ENCODE assay signal across 18 cellular contexts in genomic region chr4:15811703-15812325, GRCh38. TPM values are rescaled to one million over a fixed set of nuclear protein-coding genes. Genes with fewer than 3 reads are reported as not detected.
DNase-seq lines count a peak whose midpoint lies in the region; ATAC-seq, FAIRE-seq and TF ChIP-seq lines count a peak whose summit lies in the region.
"Had no signal": no experiment of that assay in that cellular context is flagged by ENCODE, and none has a peak within 500 bp of the region (broad histone marks: within the 10 kb centered on the region; RNA-seq: fewer than 3 reads in every experiment).

No MANE protein-coding gene starts in this region.

- no peak for TF ChIP-seq EP300 in K562 (IDR thresholded peaks at IDR 0.05; ENCODE audit: low read length)

- intact Hi-C loops in K562 (cut with micrococcal nuclease), result no loop called here

- H3K9me1 ChIP-seq in K562 (ENCODE audit: control insufficient read depth, insufficient read depth, low read length) (no peaks in the 10 kb centered on the region), keratinocyte (ENCODE audit: control insufficient read depth, extremely low read depth, insufficient read depth, low read length) (no peaks in the 10 kb centered on the region)

- DNase-seq in ELF-1 (ENCODE audit: low read depth, low spot score) (peak; percentile 78), NOMO-1 (lab: John Stamatoyannopoulos, UW; ENCODE audit: unreplicated experiment in 2 of 2) (peak; percentile 73 to 89), K562 (ENCODE audit: extremely low read depth in 1 of 4, low spot score in 3 of 4) (no peak), keratinocyte (ENCODE audit: low read depth, low spot score) (no peak), DMS53 treated with DMSO at 0.1 percent for 48 hours (lab: John Stamatoyannopoulos, UW; ENCODE audit: unreplicated experiment) (no peak)
- DNase-seq: activated CD8-positive, alpha-beta memory T cell treated with anti-CD3 and anti-CD28 coated beads for 24 hours; amniotic stem cell; effector memory CD8-positive, alpha-beta T cell; HFFc6; IMR-90; NCI-H524; stimulated activated CD4-positive, alpha-beta T cell treated with anti-CD3 and anti-CD28 coated beads, Interleukin-4, amount 100 ng/mL, for 24 hours; SW 1271 had no signal

- H2AFZ ChIP-seq in K562 (ENCODE audit: low read depth, low read length) (no peak overlapping the region), keratinocyte (ENCODE audit: control insufficient read depth, low read length) (peak overlapping the region; percentile 2)

- in situ Hi-C loops in K562 (cut with MboI), result loop anchor here (25.0 kb wide), 1 partner anchor 450 kb away; no protein-coding TSS in a partner anchor

- WGBS in K562 (ENCODE audit: insufficient coverage, low coverage, missing lambda C conversion rate), result 0% methylated on average over 2 of the region's 2 CpGs

- H3K27me3 ChIP-seq in K562 (ENCODE audit: control insufficient read depth in 2 of 2, insufficient read depth in 2 of 2, low read length in 2 of 2) (no peaks in the 10 kb centered on the region; a peak in 1 of 5 replicates), keratinocyte (ENCODE audit: control insufficient read depth, extremely low read depth, insufficient read depth, low read length) (no peaks in the 10 kb centered on the region)

- no peaks in the 10 kb centered on the region for H4K20me1 ChIP-seq in K562 (replicated peaks; ENCODE audit: control insufficient read depth, insufficient read depth, low read length)
- H4K20me1 ChIP-seq in keratinocyte (ENCODE audit: control insufficient read depth, extremely low read depth, insufficient read depth, low read length), result no peaks in the 10 kb centered on the region

- H3K9me3 ChIP-seq in K562 (replicated peaks; ENCODE audit: control insufficient read depth, insufficient read depth, low read depth, low read length) (no peaks in the 10 kb centered on the region), keratinocyte (ENCODE audit: control insufficient read depth, low read depth, low read length) (no peaks in the 10 kb centered on the region)

- H3K36me3 ChIP-seq in K562 (ENCODE audit: control insufficient read depth, insufficient read depth, low read length) (no peaks in the 10 kb centered on the region), keratinocyte (ENCODE audit: control insufficient read depth in 2 of 2, extremely low read depth in 1 of 2, insufficient read depth in 2 of 2, low read length in 2 of 2) (no peaks in the 10 kb centered on the region)

- POLR2A ChIA-PET in K562 (lab: Yijun Ruan, JAX), result no interaction called here

- no peaks in the 10 kb centered on the region for H3K4me1 ChIP-seq in K562 (replicated peaks in 1 of 2; ENCODE audit: control insufficient read depth in 2 of 2, insufficient read depth in 2 of 2, low read length in 2 of 2)
- H3K4me1 ChIP-seq in keratinocyte (ENCODE audit: control insufficient read depth, extremely low read depth, insufficient read depth, low read length), result peaks cover 10% of the 10 kb centered on the region

- H3K79me2 ChIP-seq in K562 (ENCODE audit: control insufficient read depth, insufficient read depth, low read length) (no peaks in the 10 kb centered on the region), keratinocyte (ENCODE audit: control insufficient read depth, insufficient read depth, low read length) (no peaks in the 10 kb centered on the region)

- dilution Hi-C loops in keratinocyte (cut with MboI; ENCODE audit: extremely low pct_ligation_motif_present, low sequenced_read_pairs), result no loop called here

- CTCF ChIA-PET in K562 (lab: Yijun Ruan, JAX; ENCODE audit: low intra/inter-chr PET ratio), result no interaction called here

- no TSS peak for BruUV-seq in K562 (replicated peaks; lab: Mats Ljungman, UMichigan)

- no peak overlapping the region for H3K4me3 ChIP-seq in K562
- H3K4me3 ChIP-seq in keratinocyte (ENCODE audit: control insufficient read depth in 2 of 3, extremely low read depth in 1 of 3, insufficient read depth in 2 of 3, low read depth in 1 of 3, low read length in 3 of 3), result no peak overlapping the region

- H3K9ac ChIP-seq in K562 (ENCODE audit: insufficient read depth in 1 of 2, low read depth in 2 of 2, low read length in 2 of 2), result no peak overlapping the region
- peak overlapping the region; percentile 31 for H3K9ac ChIP-seq in keratinocyte (ENCODE audit: control insufficient read depth, extremely low read depth, insufficient read depth, low read length)

- TF ChIP-seq POLR2A in K562 (conservative IDR thresholded peaks at IDR 0.05), result no peak

- TF ChIP-seq RAD21 in K562 (CRISPR knock-in tag; conservative IDR thresholded peaks at IDR 0.05 in 1 of 2, IDR thresholded peaks at IDR 0.05 in 1 of 2), result no peak

- FAIRE-seq in K562 (lab: Jason Lieb, UNC), result no peak
- peak; percentile 90 for FAIRE-seq in keratinocyte (lab: Jason Lieb, UNC)

- H3K27ac ChIP-seq in K562 (ENCODE audit: extremely low read depth, low read depth, low read length) (no peak overlapping the region), keratinocyte (ENCODE audit: control insufficient read depth, insufficient read depth, low read length) (no peak overlapping the region)

- H3K4me2 ChIP-seq in K562 (ENCODE audit: insufficient read depth, low read length), result no peak overlapping the region
- peak overlapping the region; percentile 39 for H3K4me2 ChIP-seq in keratinocyte (ENCODE audit: control insufficient read depth, extremely low read depth, insufficient read depth, low read depth, low read length)

- TF ChIP-seq CTCF in K562 (IDR thresholded peaks at IDR 0.05 in 2 of 3, conservative IDR thresholded peaks at IDR 0.05 in 1 of 3; ENCODE audit: insufficient read depth in 2 of 3, low read depth in 1 of 3, low read length in 3 of 3) (no peak), keratinocyte (optimal IDR thresholded peaks at IDR 0.05 in 1 of 3, IDR thresholded peaks at IDR 0.05 in 1 of 3, conservative IDR thresholded peaks at IDR 0.05 in 1 of 3; ENCODE audit: extremely low read depth in 1 of 3, insufficient read depth in 2 of 3, low read length in 3 of 3) (no peak)

- no peak for ATAC-seq in K562
- ATAC-seq in GM21619 (IDR thresholded peaks at IDR 0.05; ENCODE audit: unreplicated experiment), result no peak
- ATAC-seq in HG03442 (IDR thresholded peaks at IDR 0.05; ENCODE audit: unreplicated experiment), result no peak
- no peak for ATAC-seq in GM21390 (IDR thresholded peaks at IDR 0.05; ENCODE audit: unreplicated experiment)
- ATAC-seq: activated T-helper 17 cell treated with anti-CD3 and anti-CD28 coated beads, Interleukin-2, amount 50 U/mL, for 72 hours; effector memory CD8-positive, alpha-beta T cell; Panc1 had no signal

TF ChIP-seq in K562, 482 proteins besides CTCF, POLR2A, EP300 and RAD21 (continues in another document):
- TF ChIP-seq IRF9 (tag; IDR thresholded peaks at IDR 0.05) (no peak), MAFG (tag; conservative IDR thresholded peaks at IDR 0.05) (0 out of 2 replicates have a peak, but pooled peaks have one; percentile 9), POLR2B (IDR thresholded peaks at IDR 0.05; ENCODE audit: low read depth, partially characterized antibody) (no peak), MTA1 (IDR thresholded peaks at IDR 0.05; ENCODE audit: borderline replicate concordance) (no peak), SMAD2 (IDR thresholded peaks at IDR 0.05; ENCODE audit: low read depth, low read length) (no peak), CEBPG (CRISPR knock-in tag; IDR thresholded peaks at IDR 0.05) (no peak), CEBPG (tag; conservative IDR thresholded peaks at IDR 0.05 in 1 of 2, IDR thresholded peaks at IDR 0.05 in 1 of 2) (0 out of 4 replicates have a peak, but pooled peaks of 1 of the 2 experiments have one; percentile 28), ZNF436 (CRISPR knock-in tag; IDR thresholded peaks at IDR 0.05) (no peak)

RNA-seq across cellular contexts. Expression of gene CD38, which starts 33.7 kb away (rescaled TPM):
- total RNA-seq in K562 (2011; cell fraction: chromatin; rRNA removed; ENCODE audit: low replicate concordance), result not detected in 2 replicates
- total RNA-seq in K562 (2011; cell fraction: nucleolus; rRNA removed), result not detected in 2 replicates
- not detected in 2 replicates for total RNA-seq in K562 (2011; cell fraction: nucleoplasm; rRNA removed)
- total RNA-seq in K562 (2014; rRNA removed) (0.12 TPM in 1 of 2 replicates, not detected in the other), K562 (2014; rRNA removed; fragmentation: Illumina TruSeq; extraction: Trizol) (not detected in 2 replicates), K562 (2015; rRNA removed; fragmentation: Illumina TruSeq; extraction: Trizol) (0.04 TPM in 1 of 2 replicates, not detected in the other), K562 (2021) (0.04 TPM in 1 of 2 replicates, not detected in the other)
- polyA plus RNA-seq in K562 (2011; rRNA removed) (0.01 and 0.04 TPM in 2 replicates), K562 (2014; fragmentation: Illumina TruSeq; extraction: Trizol) (not detected in 2 replicates), K562 (2014; fragmentation: Nextera tagmentation; extraction: Ambion mirVana) (under 1 TPM in 1 of 2 experiments, not detected in 1; 0.06 TPM), K562 (2014; rRNA removed) (not detected in 2 replicates), keratinocyte (0.02 to 0.08 TPM (median 0.05 TPM) in 3 replicates)
- not detected in 2 replicates for polyA plus RNA-seq in K562 (2011; cell fraction: cytosol; rRNA removed)
- not detected in 2 replicates for polyA plus RNA-seq in K562 (2011; cell fraction: nucleus; rRNA removed)
- polyA plus RNA-seq in K562 (2012), result 0.01 and 0.17 TPM in 2 replicates
- not detected in 2 replicates for polyA minus RNA-seq in K562 (2011; rRNA and poly(A)+ RNA removed)
- polyA minus RNA-seq in K562 (2011; cell fraction: cytosol; rRNA and poly(A)+ RNA removed), result not detected in 2 replicates
- polyA minus RNA-seq in K562 (2011; cell fraction: nucleus; rRNA and poly(A)+ RNA removed), result not detected in 2 replicates
- polyA plus RNA-seq in keratinocyte (2011; ENCODE audit: low read depth), result not detected
- 0.04 and 0.19 TPM in 2 replicates for polyA plus RNA-seq in keratinocyte (2011; cell fraction: cytosol; rRNA removed)
- polyA plus RNA-seq in keratinocyte (2011; cell fraction: nucleus; rRNA removed), result 0.06 and 0.07 TPM in 2 replicates
- polyA plus RNA-seq in keratinocyte (2012; ENCODE audit: low replicate concordance), result not detected in 2 replicates
- 0.10 TPM in 1 of 3 replicates, not detected in the others for polyA minus RNA-seq in keratinocyte
- polyA minus RNA-seq in keratinocyte (2011; cell fraction: cytosol; rRNA and poly(A)+ RNA removed), result not detected
- polyA minus RNA-seq in keratinocyte (2011; cell fraction: nucleus; rRNA and poly(A)+ RNA removed), result not detected in 2 replicates
- total RNA-seq: IMR-90 had no signal
- polyA plus RNA-seq: IMR-90 had no signal

Comparison
In these comparisons a context has a peak if more than half of its experiments do, and no peak if none do; other contexts are left out.
1. DNase-seq: peak in ELF-1 (single experiment) and NOMO-1 (2 of 2); none in K562 (0 of 4), keratinocyte (single experiment) and DMS53 treated with DMSO at 0.1 percent for 48 hours (single experiment).